13 cellular contexts compared by ENCODE assay signal in the genomic region with DNA sequence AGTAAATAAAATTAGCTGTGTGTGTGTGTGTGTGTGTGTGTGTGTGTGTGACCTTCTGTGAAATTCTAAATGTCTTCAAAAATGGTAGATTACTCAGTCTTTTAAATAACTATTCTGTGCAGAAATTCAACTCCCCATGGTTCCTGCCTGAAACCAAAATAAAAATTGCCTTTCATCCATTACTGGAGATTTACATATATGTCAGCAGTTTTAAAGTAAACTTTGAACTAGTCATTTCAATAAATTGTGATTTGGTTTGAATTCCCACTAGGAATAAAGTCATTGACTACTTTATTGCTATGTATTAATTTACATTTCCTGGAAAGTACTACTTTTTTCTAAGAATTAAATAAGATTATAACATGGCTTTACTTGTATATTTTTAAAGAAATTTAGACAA. TPM values are rescaled to one million over a fixed set of nuclear protein-coding genes. Genes with fewer than 3 reads are reported as not detected.
DNase-seq lines count a peak whose midpoint lies in the region; ATAC-seq, FAIRE-seq and TF ChIP-seq lines count a peak whose summit lies in the region.
"Had no signal": no experiment of that assay in that cellular context is flagged by ENCODE, and none has a peak within 500 bp of the region (broad histone marks: within the 10 kb centered on the region; RNA-seq: fewer than 3 reads in every experiment).

No MANE protein-coding gene starts in this region.

- H3K4me3 Mint-ChIP-seq in stimulated activated naive CD8-positive, alpha-beta T cell treated with anti-CD3 and anti-CD28 coated beads, Interleukin-15, Interleukin-2, amounts not matched to agents 100 ng/mL and 50 ng/mL, for 24 hours = peak overlapping the region; percentile 50
- H3K4me3 Mint-ChIP-seq in activated T-helper 1 cell treated with anti-CD3 and anti-CD28 coated beads, Interleukin-12 subunit alpha, Interleukin-12 subunit beta, Interleukin-2, Interleukin-4 antibody, amounts not matched to agents 30 ng/mL and 10 ng/mL and 1 ng/mL, durations not matched to agents 14 hours and 24 hours and 36 hours = peak overlapping the region; percentile 69

- peak overlapping the region; percentile 86 for H3K27ac Mint-ChIP-seq in stimulated activated naive CD8-positive, alpha-beta T cell treated with anti-CD3 and anti-CD28 coated beads, Interleukin-15, Interleukin-2, amounts not matched to agents 100 ng/mL and 50 ng/mL, for 24 hours
- peak overlapping the region; percentile 82 for H3K27ac Mint-ChIP-seq in activated T-helper 1 cell treated with anti-CD3 and anti-CD28 coated beads, Interleukin-12 subunit alpha, Interleukin-12 subunit beta, Interleukin-2, Interleukin-4 antibody, amounts not matched to agents 30 ng/mL and 10 ng/mL and 1 ng/mL, durations not matched to agents 14 hours and 24 hours and 36 hours

- H3K27me3 Mint-ChIP-seq in stimulated activated naive CD8-positive, alpha-beta T cell treated with anti-CD3 and anti-CD28 coated beads, Interleukin-15, Interleukin-2, amounts not matched to agents 100 ng/mL and 50 ng/mL, for 24 hours = no peaks in the 10 kb centered on the region
- H3K27me3 Mint-ChIP-seq in activated T-helper 1 cell treated with anti-CD3 and anti-CD28 coated beads, Interleukin-12 subunit alpha, Interleukin-12 subunit beta, Interleukin-2, Interleukin-4 antibody, amounts not matched to agents 30 ng/mL and 10 ng/mL and 1 ng/mL, durations not matched to agents 14 hours and 24 hours and 36 hours (ENCODE audit: insufficient read depth) = no peaks in the 10 kb centered on the region

- intact Hi-C loops in activated T-helper 1 cell treated with anti-CD3 and anti-CD28 coated beads, Interleukin-12 subunit alpha, Interleukin-12 subunit beta, Interleukin-2, Interleukin-4 antibody, amounts not matched to agents 30 ng/mL and 10 ng/mL and 1 ng/mL, durations not matched to agents 14 hours and 24 hours and 36 hours (cut with micrococcal nuclease) = loop anchor here (1.0 to 10.0 kb wide), 13 partner anchors 13 to 1557 kb away; a partner anchor contains a TSS
- intact Hi-C loops in kidney (cut with DNase I) (no loop called here), vagina (cut with DNase I) (no loop called here)

- no peaks in the 10 kb centered on the region for H3K9me3 Mint-ChIP-seq in stimulated activated naive CD8-positive, alpha-beta T cell treated with anti-CD3 and anti-CD28 coated beads, Interleukin-15, Interleukin-2, amounts not matched to agents 100 ng/mL and 50 ng/mL, for 24 hours
- H3K9me3 Mint-ChIP-seq in activated T-helper 1 cell treated with anti-CD3 and anti-CD28 coated beads, Interleukin-12 subunit alpha, Interleukin-12 subunit beta, Interleukin-2, Interleukin-4 antibody, amounts not matched to agents 30 ng/mL and 10 ng/mL and 1 ng/mL, durations not matched to agents 14 hours and 24 hours and 36 hours = no peaks in the 10 kb centered on the region

- ATAC-seq in stimulated activated naive CD8-positive, alpha-beta T cell treated with anti-CD3 and anti-CD28 coated beads, Interleukin-15, Interleukin-2, amounts not matched to agents 100 U/mL and 50 U/mL, for 24 hours = no peak
- ATAC-seq in GM19035 (IDR thresholded peaks at IDR 0.05; ENCODE audit: unreplicated experiment) = no peak
- ATAC-seq in GM18498 (IDR thresholded peaks at IDR 0.05; ENCODE audit: unreplicated experiment) = no peak

- no peaks in the 10 kb centered on the region for H3K36me3 ChIP-seq in kidney (ENCODE audit: control insufficient read depth in 1 of 2, insufficient read depth in 2 of 2, low read length in 2 of 2)
- H3K36me3 ChIP-seq in vagina = no peaks in the 10 kb centered on the region
- H3K36me3 ChIP-seq: right atrium auricular region had no signal

- H3K4me3 ChIP-seq in kidney (ENCODE audit: low read length in 2 of 2) = no peak overlapping the region
- no peak overlapping the region for H3K4me3 ChIP-seq in vagina
- H3K4me3 ChIP-seq: right atrium auricular region had no signal

- TF ChIP-seq CTCF in kidney (IDR thresholded peaks at IDR 0.05; ENCODE audit: borderline replicate concordance, extremely low read depth, insufficient read depth) (no peak), vagina (IDR thresholded peaks at IDR 0.05) (no peak)

- no peak overlapping the region for H3K9ac ChIP-seq in kidney (ENCODE audit: low read length in 2 of 2)

- peak; percentile 3 for FAIRE-seq in kidney (lab: Jason Lieb, UNC)
- FAIRE-seq: H1 had no signal

- no peaks in the 10 kb centered on the region for H3K27me3 ChIP-seq in vagina
- H3K27me3 ChIP-seq: right atrium auricular region had no signal

- TF ChIP-seq POLR2A in vagina (IDR thresholded peaks at IDR 0.05) = no peak

- H3K4me1 ChIP-seq in kidney (ENCODE audit: control insufficient read depth in 1 of 2, insufficient read depth in 1 of 2, low read depth in 1 of 2, low read length in 2 of 2) (no peaks in the 10 kb centered on the region), vagina (peaks cover 42% of the 10 kb centered on the region)

- H3K4me1 Mint-ChIP-seq in stimulated activated naive CD8-positive, alpha-beta T cell treated with anti-CD3 and anti-CD28 coated beads, Interleukin-15, Interleukin-2, amounts not matched to agents 100 ng/mL and 50 ng/mL, for 24 hours (ENCODE audit: low read depth) = peaks cover 66% of the 10 kb centered on the region
- H3K4me1 Mint-ChIP-seq in activated T-helper 1 cell treated with anti-CD3 and anti-CD28 coated beads, Interleukin-12 subunit alpha, Interleukin-12 subunit beta, Interleukin-2, Interleukin-4 antibody, amounts not matched to agents 30 ng/mL and 10 ng/mL and 1 ng/mL, durations not matched to agents 14 hours and 24 hours and 36 hours (ENCODE audit: low read depth) = peaks cover 66% of the 10 kb centered on the region

- no peaks in the 10 kb centered on the region for H3K9me3 ChIP-seq in kidney (ENCODE audit: control insufficient read depth in 1 of 2, low read length in 2 of 2)
- H3K9me3 ChIP-seq in vagina = no peaks in the 10 kb centered on the region
- H3K9me3 ChIP-seq: right atrium auricular region had no signal

- no peak for DNase-seq in stimulated activated naive CD8-positive, alpha-beta T cell treated with anti-CD3 and anti-CD28 coated beads, Interleukin-15, Interleukin-2, amounts not matched to agents 100 U/mL and 50 U/mL, for 24 hours
- no peak for DNase-seq in activated T-helper 1 cell treated with anti-CD3 and anti-CD28 coated beads, Interleukin-12 subunit alpha, Interleukin-12 subunit beta, Interleukin-2, Interleukin-4 antibody, amounts not matched to agents 30 ng/mL and 10 ng/mL and 1 ng/mL, durations not matched to agents 14 hours and 24 hours and 36 hours (ENCODE audit: low spot score)
- DNase-seq in kidney (no peak), vagina (ENCODE audit: extremely low spot score in 2 of 2) (no peak)
- no peak for DNase-seq in stimulated activated CD4-positive, alpha-beta T cell treated with anti-CD3 and anti-CD28 coated beads, Interleukin-1b, Interleukin-23, amount 100 ng/mL, for 48 hours
- DNase-seq: activated CD8-positive, alpha-beta memory T cell treated with anti-CD3 and anti-CD28 coated beads, Interleukin-2, amount 50 U/mL, for 4 hours; NCI-H1930; T-helper 9 cell had no signal

- H3K27ac ChIP-seq in kidney (ENCODE audit: low read depth in 2 of 2, low read length in 2 of 2) (no peak overlapping the region), vagina (peak overlapping the region; percentile 44)

- H3K36me3 Mint-ChIP-seq in stimulated activated naive CD8-positive, alpha-beta T cell treated with anti-CD3 and anti-CD28 coated beads, Interleukin-15, Interleukin-2, amounts not matched to agents 100 ng/mL and 50 ng/mL, for 24 hours (ENCODE audit: low read depth) = peaks cover 24% of the 10 kb centered on the region
- peaks cover 30% of the 10 kb centered on the region for H3K36me3 Mint-ChIP-seq in activated T-helper 1 cell treated with anti-CD3 and anti-CD28 coated beads, Interleukin-12 subunit alpha, Interleukin-12 subunit beta, Interleukin-2, Interleukin-4 antibody, amounts not matched to agents 30 ng/mL and 10 ng/mL and 1 ng/mL, durations not matched to agents 14 hours and 24 hours and 36 hours (ENCODE audit: low read depth)

RNA-seq across cellular contexts. Expression of a gene that starts 5.3 kb away (rescaled TPM):
- 40.8 and 45.3 TPM in 2 replicates for total RNA-seq in activated T-helper 1 cell treated with anti-CD3 and anti-CD28 coated beads, Interleukin-12 subunit alpha, Interleukin-12 subunit beta, Interleukin-2, Interleukin-4 antibody, amounts not matched to agents 30 ng/mL and 10 ng/mL and 1 ng/mL, durations not matched to agents 14 hours and 24 hours and 36 hours
- 59.5 TPM for total RNA-seq in kidney
- 10.5 TPM for polyA plus RNA-seq in kidney (ENCODE audit: insufficient read depth, low read depth, low replicate concordance)
- 39.5 TPM for total RNA-seq in vagina
